In the genomic region with DNA sequence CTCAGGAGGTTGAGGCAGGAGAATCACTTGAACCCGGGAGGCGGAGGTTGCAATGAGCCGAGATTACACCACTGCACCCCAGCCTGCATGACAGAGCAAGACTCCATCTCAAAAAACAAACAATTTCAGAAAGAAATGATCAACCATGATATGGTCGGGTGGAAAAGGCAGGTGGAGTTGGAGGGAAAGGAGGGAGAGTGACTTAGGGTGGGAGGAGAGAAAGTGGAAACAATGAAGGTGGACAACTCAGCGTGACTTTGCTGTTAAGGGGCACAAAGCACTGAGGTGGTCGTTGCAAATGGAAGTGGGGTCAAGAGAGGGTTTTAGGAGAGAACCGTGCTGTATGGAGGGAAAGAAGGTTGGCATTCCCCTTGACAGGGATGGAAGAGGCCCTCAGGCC, we compare ENCODE assay signal across 25 cellular contexts. TPM values are rescaled to one million over a fixed set of nuclear protein-coding genes. Genes with fewer than 3 reads are reported as not detected.
A peak's percentile ranks its signal among the peaks of the same experiment; 100 is the strongest.
DNase-seq lines count a peak whose midpoint lies in the region; ATAC-seq, FAIRE-seq and TF ChIP-seq lines count a peak whose summit lies in the region.
"Had no signal": no experiment of that assay in that cellular context is flagged by ENCODE, and none has a peak within 500 bp of the region (broad histone marks: within the 10 kb centered on the region; RNA-seq: fewer than 3 reads in every experiment).

No MANE protein-coding gene starts in this region.

- H3K79me2 ChIP-seq in osteoblast (ENCODE audit: insufficient read depth, low read length), result no peaks in the 10 kb centered on the region

- peak; percentile 28 for FAIRE-seq in HTR-8/SVneo (lab: Jason Lieb, UNC)
- FAIRE-seq: A204.1, D721Med, GM12878, GM19239, H54 had no signal

- H3K9me3 ChIP-seq in osteoblast (ENCODE audit: low read depth, low read length), result no peaks in the 10 kb centered on the region
- H3K9me3 ChIP-seq: BE2C; BLaER1 treated with 17β-estradiol and CSF1 and Interleukin-3, amounts not matched to agents 10 nM and 100 nM; HAP-1 had no signal

- no peak overlapping the region for H3K4me3 ChIP-seq in osteoblast (ENCODE audit: insufficient read depth, low read length)
- H3K4me3 ChIP-seq: BLaER1 treated with 17β-estradiol and CSF1 and Interleukin-3, amounts not matched to agents 10 nM and 100 nM; GM12878; GM23338; HAP-1 had no signal

- H3K27ac Mint-ChIP-seq in activated CD4-positive, alpha-beta memory T cell treated with anti-CD3 and anti-CD28 coated beads for 36 hours, result peak overlapping the region; percentile 28
- no peak overlapping the region for H3K27ac Mint-ChIP-seq in activated CD4-positive, alpha-beta memory T cell treated with anti-CD3 and anti-CD28 coated beads, Interleukin-2, amount 10 ng/mL, durations not matched to agents 7 days and 5 days
- H3K27ac Mint-ChIP-seq: CD14-positive monocyte; CD4-positive, alpha-beta T cell; GM23338 had no signal

- ATAC-seq in HG02610 (IDR thresholded peaks at IDR 0.05; ENCODE audit: unreplicated experiment), result no peak
- ATAC-seq: GM12878, GM23338 had no signal

- no peak overlapping the region for H3K27ac ChIP-seq in osteoblast (ENCODE audit: low read depth, low read length)
- H3K27ac ChIP-seq: 22Rv1; BLaER1 treated with 17β-estradiol and CSF1 and Interleukin-3, amounts not matched to agents 10 nM and 100 nM had no signal

- H3K4me2 ChIP-seq in osteoblast (ENCODE audit: insufficient read depth, low read length), result no peak overlapping the region
- H3K4me2 ChIP-seq: BLaER1 treated with 17β-estradiol and CSF1 and Interleukin-3, amounts not matched to agents 10 nM and 100 nM; GM23338 had no signal

- H3K36me3 ChIP-seq in osteoblast (ENCODE audit: insufficient read depth, low read length), result no peaks in the 10 kb centered on the region
- H3K36me3 ChIP-seq: BE2C; BLaER1 treated with 17β-estradiol and CSF1 and Interleukin-3, amounts not matched to agents 10 nM and 100 nM; HAP-1 had no signal

- TF ChIP-seq CTCF in osteoblast (IDR thresholded peaks at IDR 0.05; ENCODE audit: extremely low read depth, low read depth, low read length), result no peak

- no peaks in the 10 kb centered on the region for H3K27me3 Mint-ChIP-seq in activated CD4-positive, alpha-beta memory T cell treated with anti-CD3 and anti-CD28 coated beads for 36 hours
- peaks cover 16% of the 10 kb centered on the region for H3K27me3 Mint-ChIP-seq in activated CD4-positive, alpha-beta memory T cell treated with anti-CD3 and anti-CD28 coated beads, Interleukin-2, amount 10 ng/mL, durations not matched to agents 7 days and 5 days

- no peak overlapping the region for H3K4me3 Mint-ChIP-seq in activated CD4-positive, alpha-beta memory T cell treated with anti-CD3 and anti-CD28 coated beads for 36 hours
- H3K4me3 Mint-ChIP-seq in activated CD4-positive, alpha-beta memory T cell treated with anti-CD3 and anti-CD28 coated beads, Interleukin-2, amount 10 ng/mL, durations not matched to agents 7 days and 5 days, result no peak overlapping the region
- H3K4me3 Mint-ChIP-seq: CD14-positive monocyte; CD4-positive, alpha-beta T cell; CD8-positive, alpha-beta memory T cell; GM23338 had no signal

- peaks cover 5% of the 10 kb centered on the region for H3K4me1 Mint-ChIP-seq in activated CD4-positive, alpha-beta memory T cell treated with anti-CD3 and anti-CD28 coated beads for 36 hours (ENCODE audit: low read depth)
- peaks cover 30% of the 10 kb centered on the region for H3K4me1 Mint-ChIP-seq in activated CD4-positive, alpha-beta memory T cell treated with anti-CD3 and anti-CD28 coated beads, Interleukin-2, amount 10 ng/mL, durations not matched to agents 7 days and 5 days

- H3K4me1 ChIP-seq in osteoblast (ENCODE audit: insufficient read depth, low read length), result no peaks in the 10 kb centered on the region
- H3K4me1 ChIP-seq: BE2C had no signal

- H4K20me1 ChIP-seq in osteoblast (ENCODE audit: insufficient read depth, low read length), result no peaks in the 10 kb centered on the region
- H4K20me1 ChIP-seq: BLaER1 treated with 17β-estradiol and CSF1 and Interleukin-3, amounts not matched to agents 10 nM and 100 nM had no signal

- H3K36me3 Mint-ChIP-seq in activated CD4-positive, alpha-beta memory T cell treated with anti-CD3 and anti-CD28 coated beads for 36 hours, result no peaks in the 10 kb centered on the region
- no peaks in the 10 kb centered on the region for H3K36me3 Mint-ChIP-seq in activated CD4-positive, alpha-beta memory T cell treated with anti-CD3 and anti-CD28 coated beads, Interleukin-2, amount 10 ng/mL, durations not matched to agents 7 days and 5 days (ENCODE audit: low read depth)
- H3K36me3 Mint-ChIP-seq: CD14-positive monocyte; CD8-positive, alpha-beta memory T cell had no signal

- no peak for DNase-seq in activated CD4-positive, alpha-beta memory T cell treated with anti-CD3 and anti-CD28 coated beads for 36 hours
- DNase-seq in activated CD4-positive, alpha-beta memory T cell treated with anti-CD3 and anti-CD28 coated beads, Interleukin-2, amount 10 ng/mL, durations not matched to agents 7 days and 5 days, result no peak
- DNase-seq in HTR-8/SVneo (ENCODE audit: insufficient read length, low spot score), result no peak
- DNase-seq in osteoblast (ENCODE audit: insufficient read length, low spot score, missing footprints), result peak; percentile 68
- DNase-seq in effector CD4-positive, alpha-beta T cell, result no peak
- DNase-seq: ACHN; AML-193; BE2C; CD4-positive, alpha-beta T cell; CD8-positive, alpha-beta memory T cell; DMS 273 treated with DMSO at 0.1 percent for 48 hours; DMS79; EL; GDM1 had no signal

- CTCF ChIA-PET in activated CD4-positive, alpha-beta memory T cell treated with anti-CD3 and anti-CD28 coated beads for 36 hours (lab: Charles Lee), result no interaction called here
- CTCF ChIA-PET in activated CD4-positive, alpha-beta memory T cell treated with anti-CD3 and anti-CD28 coated beads, Interleukin-2, amount 10 ng/mL, durations not matched to agents 7 days and 5 days (lab: Charles Lee), result interaction anchor here (1.2 to 1.8 kb wide), 2 partner anchors 8 to 50 kb away, joined by 3 to 4 read pairs; no protein-coding TSS in a partner anchor

- POLR2A ChIA-PET in activated CD4-positive, alpha-beta memory T cell treated with anti-CD3 and anti-CD28 coated beads for 36 hours (lab: Charles Lee), result no interaction called here
- POLR2A ChIA-PET in activated CD4-positive, alpha-beta memory T cell treated with anti-CD3 and anti-CD28 coated beads, Interleukin-2, amount 10 ng/mL, durations not matched to agents 7 days and 5 days (lab: Charles Lee), result no interaction called here

- H3K9me3 Mint-ChIP-seq in activated CD4-positive, alpha-beta memory T cell treated with anti-CD3 and anti-CD28 coated beads for 36 hours, result no peaks in the 10 kb centered on the region
- H3K9me3 Mint-ChIP-seq in activated CD4-positive, alpha-beta memory T cell treated with anti-CD3 and anti-CD28 coated beads, Interleukin-2, amount 10 ng/mL, durations not matched to agents 7 days and 5 days, result no peaks in the 10 kb centered on the region
- H3K9me3 Mint-ChIP-seq: CD4-positive, alpha-beta T cell; CD8-positive, alpha-beta memory T cell; GM23338 had no signal

- intact Hi-C loops in activated CD4-positive, alpha-beta memory T cell treated with anti-CD3 and anti-CD28 coated beads for 36 hours (cut with micrococcal nuclease), result no loop called here

- no peak overlapping the region for H2AFZ ChIP-seq in osteoblast (ENCODE audit: low read length)

- peaks cover 9% of the 10 kb centered on the region for H3K27me3 ChIP-seq in osteoblast (ENCODE audit: insufficient read depth, low read length)
- H3K27me3 ChIP-seq: BLaER1 treated with 17β-estradiol and CSF1 and Interleukin-3, amounts not matched to agents 10 nM and 100 nM had no signal

RNA-seq across cellular contexts. Expression of a gene that starts 30.0 kb away (rescaled TPM):
- not detected for total RNA-seq in activated CD4-positive, alpha-beta memory T cell treated with anti-CD3 and anti-CD28 coated beads for 36 hours
- total RNA-seq in activated CD4-positive, alpha-beta memory T cell treated with anti-CD3 and anti-CD28 coated beads, Interleukin-2, amount 10 ng/mL, durations not matched to agents 7 days and 5 days, result not detected
- not detected in 2 replicates for total RNA-seq in osteoblast
- total RNA-seq: CD4-positive, alpha-beta T cell; CD8-positive, alpha-beta memory T cell; GM12878; GM23338 had no signal
